In genomic region chr13:40995997-40996396, GRCh38 we compare ENCODE assay signal across 10 cellular contexts. TPM values are rescaled to one million over a fixed set of nuclear protein-coding genes. Genes with fewer than 3 reads are reported as not detected.
DNase-seq lines count a peak whose midpoint lies in the region; ATAC-seq, FAIRE-seq and TF ChIP-seq lines count a peak whose summit lies in the region.
"Had no signal": no experiment of that assay in that cellular context is flagged by ENCODE, and none has a peak within 500 bp of the region (broad histone marks: within the 10 kb centered on the region; RNA-seq: fewer than 3 reads in every experiment).

No MANE protein-coding gene starts in this region.

- FAIRE-seq in GM12892 (lab: Jason Lieb, UNC): peak; percentile 64

- TF ChIP-seq CTCF in CD14-positive monocyte (IDR thresholded peaks at IDR 0.05): no peak

- H3K9me3 Mint-ChIP-seq in CD14-positive monocyte: no peaks in the 10 kb centered on the region
- H3K9me3 Mint-ChIP-seq in activated CD4-positive, alpha-beta memory T cell treated with anti-CD3 and anti-CD28 coated beads for 36 hours: no peaks in the 10 kb centered on the region
- no peaks in the 10 kb centered on the region for H3K9me3 Mint-ChIP-seq in naive B cell

- DNase-seq in CD14-positive monocyte (ENCODE audit: low spot score) (no peak), GM12892 (ENCODE audit: insufficient read length) (no peak), naive B cell (no peak), amniotic stem cell (lab: John Stamatoyannopoulos, UW) (no peak), midbrain (lab: John Stamatoyannopoulos, UW) (no peak), NCI-H510A (lab: John Stamatoyannopoulos, UW) (no peak)
- no peak for DNase-seq in activated CD4-positive, alpha-beta memory T cell treated with anti-CD3 and anti-CD28 coated beads for 36 hours
- DNase-seq: activated naive CD4-positive, alpha-beta T cell treated with Interleukin-2 at 50 U/mL for 16 hours; NCI-H1092 had no signal

- POLR2A ChIA-PET in activated CD4-positive, alpha-beta memory T cell treated with anti-CD3 and anti-CD28 coated beads for 36 hours (lab: Charles Lee): no interaction called here

- 0 out of 2 replicates have a peak, but pooled peaks have one; percentile 27 for TF ChIP-seq POLR2A in GM12892 (IDR thresholded peaks at IDR 0.05; ENCODE audit: low read depth, low read length)

- ATAC-seq in naive B cell (ENCODE audit: low read depth in 2 of 2): no peak
- ATAC-seq: Panc1 had no signal

- intact Hi-C loops in CD14-positive monocyte (cut with micrococcal nuclease): loop anchor here in 1 of 2 donors (2.0 kb wide), 1 partner anchor 13 kb away; no protein-coding TSS in a partner anchor
- intact Hi-C loops in activated CD4-positive, alpha-beta memory T cell treated with anti-CD3 and anti-CD28 coated beads for 36 hours (cut with micrococcal nuclease): loop anchor here (1.0 kb wide), 1 partner anchor 9 kb away; no protein-coding TSS in a partner anchor

- H3K4me1 Mint-ChIP-seq in CD14-positive monocyte (peaks cover 71% of the 10 kb centered on the region), naive B cell (peaks cover 44 to 89% (median 68%) of the 10 kb centered on the region in 3 donors)
- peaks cover 71% of the 10 kb centered on the region for H3K4me1 Mint-ChIP-seq in activated CD4-positive, alpha-beta memory T cell treated with anti-CD3 and anti-CD28 coated beads for 36 hours (ENCODE audit: low read depth)

- H3K36me3 Mint-ChIP-seq in CD14-positive monocyte (peaks cover 38 to 52% of the 10 kb centered on the region in 2 donors), naive B cell (peaks cover 3 to 9% of the 10 kb centered on the region in 2 donors)
- peaks cover 8% of the 10 kb centered on the region for H3K36me3 Mint-ChIP-seq in activated CD4-positive, alpha-beta memory T cell treated with anti-CD3 and anti-CD28 coated beads for 36 hours

- H3K27me3 Mint-ChIP-seq in CD14-positive monocyte (ENCODE audit: low read depth in 3 of 3): peaks cover 0 to 4% (median 0%) of the 10 kb centered on the region in 3 donors
- no peaks in the 10 kb centered on the region for H3K27me3 Mint-ChIP-seq in activated CD4-positive, alpha-beta memory T cell treated with anti-CD3 and anti-CD28 coated beads for 36 hours
- no peaks in the 10 kb centered on the region for H3K27me3 Mint-ChIP-seq in naive B cell

- H3K4me3 Mint-ChIP-seq in CD14-positive monocyte (no peak overlapping the region), naive B cell (peak overlapping the region in 3 of 8 donors; percentile 29 to 82 (median 75))
- no peak overlapping the region for H3K4me3 Mint-ChIP-seq in activated CD4-positive, alpha-beta memory T cell treated with anti-CD3 and anti-CD28 coated beads for 36 hours

- CTCF ChIA-PET in activated CD4-positive, alpha-beta memory T cell treated with anti-CD3 and anti-CD28 coated beads for 36 hours (lab: Charles Lee): interaction anchor here (0.7 to 1.6 kb wide), 5 partner anchors 21 to 1028 kb away, joined by 3 to 4 read pairs (median 3); partner anchors contain the start of gene ELF1

- H3K27ac Mint-ChIP-seq in CD14-positive monocyte (peak overlapping the region in 4 of 7 donors; percentile 35 to 89 (median 81)), naive B cell (peak overlapping the region in 4 of 6 donors; percentile 39 to 91 (median 69))
- peak overlapping the region; percentile 34 for H3K27ac Mint-ChIP-seq in activated CD4-positive, alpha-beta memory T cell treated with anti-CD3 and anti-CD28 coated beads for 36 hours

RNA-seq across cellular contexts. Expression of gene ELF1, which starts 23.1 kb away (rescaled TPM):
- polyA plus RNA-seq in CD14-positive monocyte (10 to 100 TPM; 83.3 TPM), naive B cell (ENCODE audit: low read depth in 6 of 6) (100 to 1,000 TPM; 127 to 183 (median 144) TPM)
- polyA plus RNA-seq in GM12892 (2012; ENCODE audit: missing spikeins): 57.3 TPM
- 10 to 100 TPM; 70.8 to 71.2 TPM for total RNA-seq in activated CD4-positive, alpha-beta memory T cell treated with anti-CD3 and anti-CD28 coated beads for 36 hours
